In the genomic region with DNA sequence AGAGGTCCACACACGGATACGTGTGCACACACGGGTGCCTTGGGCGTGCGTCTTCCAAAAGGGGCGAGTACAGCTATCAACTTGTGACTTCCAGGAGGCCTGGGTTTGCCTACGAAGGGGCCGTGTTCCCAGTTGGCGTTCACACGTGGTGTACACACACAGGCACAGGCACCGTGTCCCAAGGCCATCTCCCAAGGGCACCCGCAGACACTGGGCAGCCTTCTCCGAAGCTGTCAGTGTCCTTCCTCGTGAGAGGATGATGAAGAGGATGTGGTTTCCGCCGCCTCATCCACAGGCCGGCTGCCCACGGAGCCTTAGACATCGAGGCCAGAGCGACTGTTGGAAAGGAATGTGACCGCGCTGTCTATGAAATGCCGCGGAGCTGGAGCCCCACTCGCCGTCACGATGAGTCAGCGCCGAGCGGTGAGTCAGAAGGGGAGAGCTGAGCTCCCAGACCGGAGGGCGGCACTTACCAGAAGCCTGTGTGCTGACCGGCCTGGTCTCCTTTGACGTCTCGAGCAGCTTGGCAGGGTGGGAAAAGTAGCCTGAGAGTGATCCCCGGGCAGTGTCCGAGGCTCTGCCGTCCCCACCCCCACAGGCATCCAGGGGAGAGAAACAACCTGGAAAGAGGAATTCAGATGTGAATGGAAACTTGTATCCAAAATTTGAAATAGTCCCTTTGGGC, we compare ENCODE assay signal across 8 cellular contexts.
A peak's percentile ranks its signal among the peaks of the same experiment; 100 is the strongest.
DNase-seq lines count a peak whose midpoint lies in the region; ATAC-seq and TF ChIP-seq lines count a peak whose summit lies in the region.

No MANE protein-coding gene starts in this region.

- no peak overlapping the region for H3K4me3 ChIP-seq in lower lobe of right lung

- H3K9me3 ChIP-seq in lower lobe of right lung: no peaks in the 10 kb centered on the region

- no peak for TF ChIP-seq CTCF in lower lobe of right lung (IDR thresholded peaks at IDR 0.05)

- peak; percentile 99 for DNase-seq in H4 (ENCODE audit: low spot score)
- DNase-seq in UCSD-AML1 (lab: John Stamatoyannopoulos, UW; ENCODE audit: unreplicated experiment): peak; percentile 85
- peak; percentile 83 for DNase-seq in dermis blood vessel endothelial cell
- DNase-seq in lower lobe of right lung: peak; percentile 90
- DNase-seq in stimulated activated CD4-positive, alpha-beta T cell treated with anti-CD3 and anti-CD28 coated beads, TNF-alpha, amount 100 ng/mL, for 24 hours (ENCODE audit: low read depth in 3 of 3): peak; percentile 14 to 77 (median 29)
- DNase-seq in NCI-H345 (lab: John Stamatoyannopoulos, UW): no peak
- no peak for DNase-seq in DMS53 treated with DMSO at 0.1 percent for 48 hours (lab: John Stamatoyannopoulos, UW; ENCODE audit: unreplicated experiment)

- ATAC-seq in lower lobe of right lung (peak; percentile 95), GM18498 (IDR thresholded peaks at IDR 0.05; ENCODE audit: unreplicated experiment) (no peak)

- peak overlapping the region; percentile 90 for H3K27ac ChIP-seq in lower lobe of right lung

- no peaks in the 10 kb centered on the region for H3K36me3 ChIP-seq in lower lobe of right lung

- H3K27me3 ChIP-seq in lower lobe of right lung (ENCODE audit: low read depth): peaks cover 13% of the 10 kb centered on the region

- intact Hi-C loops in lower lobe of right lung (cut with DNase I): no loop called here

- peaks cover 33% of the 10 kb centered on the region for H3K4me1 ChIP-seq in lower lobe of right lung

Comparison
In these comparisons a context has a peak if more than half of its experiments do, and no peak if none do; other contexts are left out.
1. DNase-seq: peak in H4 (single experiment), UCSD-AML1 (single experiment), dermis blood vessel endothelial cell (single experiment), lower lobe of right lung (single experiment) and stimulated activated CD4-positive, alpha-beta T cell treated with anti-CD3 and anti-CD28 coated beads, TNF-alpha, amount 100 ng/mL, for 24 hours (3 of 3); none in NCI-H345 (single experiment) and DMS53 treated with DMSO at 0.1 percent for 48 hours (single experiment).